In the genomic region with DNA sequence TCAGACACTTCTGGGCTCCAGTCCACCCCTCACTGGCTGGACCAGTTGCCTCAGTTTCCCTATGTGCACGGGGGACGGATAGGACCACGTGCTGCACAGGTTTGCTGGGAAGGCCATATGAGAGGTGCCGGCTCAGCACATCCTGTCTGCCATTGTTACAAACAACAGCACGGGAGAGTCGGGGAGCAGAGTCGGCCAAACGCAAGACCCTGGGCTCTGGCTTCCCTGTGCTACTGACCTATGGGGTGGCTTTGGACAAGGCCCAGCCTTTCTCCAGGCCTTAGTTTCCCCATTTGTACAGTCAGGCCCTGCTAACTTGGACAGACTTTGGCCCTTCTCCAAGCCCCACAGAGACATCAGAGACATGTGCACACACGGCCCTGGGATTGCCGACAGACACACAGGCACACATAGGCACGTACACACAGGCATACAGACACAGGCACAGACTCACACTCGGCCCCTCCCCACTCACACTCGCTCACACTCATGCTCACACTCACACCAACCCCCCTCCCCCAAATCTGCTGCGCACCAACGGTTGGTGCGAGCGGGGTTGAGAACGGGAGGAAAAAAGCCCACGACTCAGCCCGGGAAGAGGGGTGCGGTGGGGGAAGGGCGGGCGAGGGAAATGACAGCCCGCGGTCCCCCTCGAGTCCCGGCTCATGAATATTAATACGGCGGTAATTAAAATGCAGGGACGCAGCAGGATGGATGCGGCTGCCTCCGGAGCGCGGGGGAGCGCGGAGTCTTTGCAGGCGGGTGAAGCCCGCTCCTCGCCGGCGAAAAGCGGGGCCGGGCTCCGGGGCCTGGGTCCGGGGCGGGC, we compare ENCODE assay signal across 1 cellular context.
A peak's percentile ranks its signal among the peaks of the same experiment; 100 is the strongest.
TF ChIP-seq lines count a peak whose summit lies in the region.

No MANE protein-coding gene starts in this region.

TF ChIP-seq in HEK293, 187 proteins besides CTCF, POLR2A, EP300 and RAD21 (continued from another document and continues in another):
- TF ChIP-seq, protein P1, sequence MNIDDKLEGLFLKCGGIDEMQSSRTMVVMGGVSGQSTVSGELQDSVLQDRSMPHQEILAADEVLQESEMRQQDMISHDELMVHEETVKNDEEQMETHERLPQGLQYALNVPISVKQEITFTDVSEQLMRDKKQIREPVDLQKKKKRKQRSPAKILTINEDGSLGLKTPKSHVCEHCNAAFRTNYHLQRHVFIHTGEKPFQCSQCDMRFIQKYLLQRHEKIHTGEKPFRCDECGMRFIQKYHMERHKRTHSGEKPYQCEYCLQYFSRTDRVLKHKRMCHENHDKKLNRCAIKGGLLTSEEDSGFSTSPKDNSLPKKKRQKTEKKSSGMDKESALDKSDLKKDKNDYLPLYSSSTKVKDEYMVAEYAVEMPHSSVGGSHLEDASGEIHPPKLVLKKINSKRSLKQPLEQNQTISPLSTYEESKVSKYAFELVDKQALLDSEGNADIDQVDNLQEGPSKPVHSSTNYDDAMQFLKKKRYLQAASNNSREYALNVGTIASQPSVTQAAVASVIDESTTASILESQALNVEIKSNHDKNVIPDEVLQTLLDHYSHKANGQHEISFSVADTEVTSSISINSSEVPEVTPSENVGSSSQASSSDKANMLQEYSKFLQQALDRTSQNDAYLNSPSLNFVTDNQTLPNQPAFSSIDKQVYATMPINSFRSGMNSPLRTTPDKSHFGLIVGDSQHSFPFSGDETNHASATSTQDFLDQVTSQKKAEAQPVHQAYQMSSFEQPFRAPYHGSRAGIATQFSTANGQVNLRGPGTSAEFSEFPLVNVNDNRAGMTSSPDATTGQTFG (tag by site-specific recombination; IDR thresholded peaks at IDR 0.05; ENCODE audit: borderline replicate concordance): no peak
- TF ChIP-seq, protein P2, sequence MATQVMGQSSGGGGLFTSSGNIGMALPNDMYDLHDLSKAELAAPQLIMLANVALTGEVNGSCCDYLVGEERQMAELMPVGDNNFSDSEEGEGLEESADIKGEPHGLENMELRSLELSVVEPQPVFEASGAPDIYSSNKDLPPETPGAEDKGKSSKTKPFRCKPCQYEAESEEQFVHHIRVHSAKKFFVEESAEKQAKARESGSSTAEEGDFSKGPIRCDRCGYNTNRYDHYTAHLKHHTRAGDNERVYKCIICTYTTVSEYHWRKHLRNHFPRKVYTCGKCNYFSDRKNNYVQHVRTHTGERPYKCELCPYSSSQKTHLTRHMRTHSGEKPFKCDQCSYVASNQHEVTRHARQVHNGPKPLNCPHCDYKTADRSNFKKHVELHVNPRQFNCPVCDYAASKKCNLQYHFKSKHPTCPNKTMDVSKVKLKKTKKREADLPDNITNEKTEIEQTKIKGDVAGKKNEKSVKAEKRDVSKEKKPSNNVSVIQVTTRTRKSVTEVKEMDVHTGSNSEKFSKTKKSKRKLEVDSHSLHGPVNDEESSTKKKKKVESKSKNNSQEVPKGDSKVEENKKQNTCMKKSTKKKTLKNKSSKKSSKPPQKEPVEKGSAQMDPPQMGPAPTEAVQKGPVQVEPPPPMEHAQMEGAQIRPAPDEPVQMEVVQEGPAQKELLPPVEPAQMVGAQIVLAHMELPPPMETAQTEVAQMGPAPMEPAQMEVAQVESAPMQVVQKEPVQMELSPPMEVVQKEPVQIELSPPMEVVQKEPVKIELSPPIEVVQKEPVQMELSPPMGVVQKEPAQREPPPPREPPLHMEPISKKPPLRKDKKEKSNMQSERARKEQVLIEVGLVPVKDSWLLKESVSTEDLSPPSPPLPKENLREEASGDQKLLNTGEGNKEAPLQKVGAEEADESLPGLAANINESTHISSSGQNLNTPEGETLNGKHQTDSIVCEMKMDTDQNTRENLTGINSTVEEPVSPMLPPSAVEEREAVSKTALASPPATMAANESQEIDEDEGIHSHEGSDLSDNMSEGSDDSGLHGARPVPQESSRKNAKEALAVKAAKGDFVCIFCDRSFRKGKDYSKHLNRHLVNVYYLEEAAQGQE (tag by site-specific recombination; IDR thresholded peaks at IDR 0.05): 0 out of 2 replicates have a peak, but pooled peaks have one; percentile 19
- no peak for TF ChIP-seq ZBTB20 (tag by site-specific recombination; IDR thresholded peaks at IDR 0.05)
- 0 out of 2 replicates have a peak, but pooled peaks have one; percentile 53 for TF ChIP-seq ZNF558 (tag by site-specific recombination; IDR thresholded peaks at IDR 0.05)
- peak; percentile 31 for TF ChIP-seq ZNF623 (tag by site-specific recombination; IDR thresholded peaks at IDR 0.05)
- no peak for TF ChIP-seq ZNF140 (tag by site-specific recombination; IDR thresholded peaks at IDR 0.05)
- TF ChIP-seq, protein P3, sequence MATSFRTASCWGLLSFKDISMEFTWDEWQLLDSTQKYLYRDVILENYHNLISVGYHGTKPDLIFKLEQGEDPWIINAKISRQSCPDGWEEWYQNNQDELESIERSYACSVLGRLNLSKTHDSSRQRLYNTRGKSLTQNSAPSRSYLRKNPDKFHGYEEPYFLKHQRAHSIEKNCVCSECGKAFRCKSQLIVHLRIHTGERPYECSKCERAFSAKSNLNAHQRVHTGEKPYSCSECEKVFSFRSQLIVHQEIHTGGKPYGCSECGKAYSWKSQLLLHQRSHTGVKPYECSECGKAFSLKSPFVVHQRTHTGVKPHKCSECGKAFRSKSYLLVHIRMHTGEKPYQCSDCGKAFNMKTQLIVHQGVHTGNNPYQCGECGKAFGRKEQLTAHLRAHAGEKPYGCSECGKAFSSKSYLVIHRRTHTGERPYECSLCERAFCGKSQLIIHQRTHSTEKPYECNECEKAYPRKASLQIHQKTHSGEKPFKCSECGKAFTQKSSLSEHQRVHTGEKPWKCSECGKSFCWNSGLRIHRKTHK (tag by site-specific recombination; IDR thresholded peaks at IDR 0.05): no peak
- TF ChIP-seq ZNF548 (tag by site-specific recombination; IDR thresholded peaks at IDR 0.05): no peak
- peak; percentile 32; the same call in 1 of the 2 replicates for TF ChIP-seq ZBTB48 (tag by site-specific recombination; IDR thresholded peaks at IDR 0.05)
- TF ChIP-seq ZNF521 (tag by site-specific recombination; IDR thresholded peaks at IDR 0.05): no peak
- TF ChIP-seq REPIN1 (tag by site-specific recombination; IDR thresholded peaks at IDR 0.05; ENCODE audit: low read depth): 0 out of 2 replicates have a peak, but pooled peaks have one; percentile 12
- TF ChIP-seq ZNF792 (tag by site-specific recombination; IDR thresholded peaks at IDR 0.05): 0 out of 2 replicates have a peak, but pooled peaks have one; percentile 41
- peak; percentile 40 for TF ChIP-seq ZNF629 (tag by site-specific recombination; IDR thresholded peaks at IDR 0.05)
- TF ChIP-seq ZNF223 (tag by site-specific recombination; IDR thresholded peaks at IDR 0.05): 0 out of 2 replicates have a peak, but pooled peaks have one; percentile 63
- TF ChIP-seq ZNF311 (tag by site-specific recombination; IDR thresholded peaks at IDR 0.05; ENCODE audit: borderline replicate concordance): no peak
- TF ChIP-seq ZNF175 (tag by site-specific recombination; IDR thresholded peaks at IDR 0.05): no peak
- TF ChIP-seq, protein P4, sequence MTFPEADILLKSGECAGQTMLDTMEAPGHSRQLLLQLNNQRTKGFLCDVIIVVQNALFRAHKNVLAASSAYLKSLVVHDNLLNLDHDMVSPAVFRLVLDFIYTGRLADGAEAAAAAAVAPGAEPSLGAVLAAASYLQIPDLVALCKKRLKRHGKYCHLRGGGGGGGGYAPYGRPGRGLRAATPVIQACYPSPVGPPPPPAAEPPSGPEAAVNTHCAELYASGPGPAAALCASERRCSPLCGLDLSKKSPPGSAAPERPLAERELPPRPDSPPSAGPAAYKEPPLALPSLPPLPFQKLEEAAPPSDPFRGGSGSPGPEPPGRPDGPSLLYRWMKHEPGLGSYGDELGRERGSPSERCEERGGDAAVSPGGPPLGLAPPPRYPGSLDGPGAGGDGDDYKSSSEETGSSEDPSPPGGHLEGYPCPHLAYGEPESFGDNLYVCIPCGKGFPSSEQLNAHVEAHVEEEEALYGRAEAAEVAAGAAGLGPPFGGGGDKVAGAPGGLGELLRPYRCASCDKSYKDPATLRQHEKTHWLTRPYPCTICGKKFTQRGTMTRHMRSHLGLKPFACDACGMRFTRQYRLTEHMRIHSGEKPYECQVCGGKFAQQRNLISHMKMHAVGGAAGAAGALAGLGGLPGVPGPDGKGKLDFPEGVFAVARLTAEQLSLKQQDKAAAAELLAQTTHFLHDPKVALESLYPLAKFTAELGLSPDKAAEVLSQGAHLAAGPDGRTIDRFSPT (tag by site-specific recombination; IDR thresholded peaks at IDR 0.05): no peak
- TF ChIP-seq, protein P5, sequence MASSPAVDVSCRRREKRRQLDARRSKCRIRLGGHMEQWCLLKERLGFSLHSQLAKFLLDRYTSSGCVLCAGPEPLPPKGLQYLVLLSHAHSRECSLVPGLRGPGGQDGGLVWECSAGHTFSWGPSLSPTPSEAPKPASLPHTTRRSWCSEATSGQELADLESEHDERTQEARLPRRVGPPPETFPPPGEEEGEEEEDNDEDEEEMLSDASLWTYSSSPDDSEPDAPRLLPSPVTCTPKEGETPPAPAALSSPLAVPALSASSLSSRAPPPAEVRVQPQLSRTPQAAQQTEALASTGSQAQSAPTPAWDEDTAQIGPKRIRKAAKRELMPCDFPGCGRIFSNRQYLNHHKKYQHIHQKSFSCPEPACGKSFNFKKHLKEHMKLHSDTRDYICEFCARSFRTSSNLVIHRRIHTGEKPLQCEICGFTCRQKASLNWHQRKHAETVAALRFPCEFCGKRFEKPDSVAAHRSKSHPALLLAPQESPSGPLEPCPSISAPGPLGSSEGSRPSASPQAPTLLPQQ (tag by site-specific recombination; IDR thresholded peaks at IDR 0.05): 0 out of 2 replicates have a peak, but pooled peaks have one; percentile 8
- TF ChIP-seq ZNF132 (tag by site-specific recombination; IDR thresholded peaks at IDR 0.05; ENCODE audit: borderline replicate concordance): no peak
- TF ChIP-seq, protein P6, sequence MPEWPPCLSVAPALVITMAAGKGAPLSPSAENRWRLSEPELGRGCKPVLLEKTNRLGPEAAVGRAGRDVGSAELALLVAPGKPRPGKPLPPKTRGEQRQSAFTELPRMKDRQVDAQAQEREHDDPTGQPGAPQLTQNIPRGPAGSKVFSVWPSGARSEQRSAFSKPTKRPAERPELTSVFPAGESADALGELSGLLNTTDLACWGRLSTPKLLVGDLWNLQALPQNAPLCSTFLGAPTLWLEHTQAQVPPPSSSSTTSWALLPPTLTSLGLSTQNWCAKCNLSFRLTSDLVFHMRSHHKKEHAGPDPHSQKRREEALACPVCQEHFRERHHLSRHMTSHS (tag by site-specific recombination; IDR thresholded peaks at IDR 0.05): no peak
- no peak for TF ChIP-seq ZNF785 (tag by site-specific recombination; IDR thresholded peaks at IDR 0.05)
- TF ChIP-seq ZNF660 (tag by site-specific recombination; IDR thresholded peaks at IDR 0.05): no peak
- TF ChIP-seq, protein P7, sequence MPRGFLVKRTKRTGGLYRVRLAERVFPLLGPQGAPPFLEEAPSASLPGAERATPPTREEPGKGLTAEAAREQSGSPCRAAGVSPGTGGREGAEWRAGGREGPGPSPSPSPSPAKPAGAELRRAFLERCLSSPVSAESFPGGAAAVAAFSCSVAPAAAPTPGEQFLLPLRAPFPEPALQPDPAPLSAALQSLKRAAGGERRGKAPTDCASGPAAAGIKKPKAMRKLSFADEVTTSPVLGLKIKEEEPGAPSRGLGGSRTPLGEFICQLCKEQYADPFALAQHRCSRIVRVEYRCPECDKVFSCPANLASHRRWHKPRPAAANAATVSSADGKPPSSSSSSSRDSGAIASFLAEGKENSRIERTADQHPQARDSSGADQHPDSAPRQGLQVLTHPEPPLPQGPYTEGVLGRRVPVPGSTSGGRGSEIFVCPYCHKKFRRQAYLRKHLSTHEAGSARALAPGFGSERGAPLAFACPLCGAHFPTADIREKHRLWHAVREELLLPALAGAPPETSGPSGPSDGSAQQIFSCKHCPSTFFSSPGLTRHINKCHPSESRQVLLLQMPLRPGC (tag by site-specific recombination; IDR thresholded peaks at IDR 0.05): peak; percentile 52; the same call in 1 of the 2 replicates
- no peak for TF ChIP-seq ZNF791 (tag by site-specific recombination; IDR thresholded peaks at IDR 0.05)
- TF ChIP-seq GLI4 (tag by site-specific recombination; IDR thresholded peaks at IDR 0.05): peak; percentile 43; the same call in 1 of the 2 replicates
- TF ChIP-seq ZBTB7A (tag by site-specific recombination; IDR thresholded peaks at IDR 0.05; ENCODE audit: low read depth): peak; percentile 85
- no peak for TF ChIP-seq ZNF248 (tag by site-specific recombination; IDR thresholded peaks at IDR 0.05)
- no peak for TF ChIP-seq ZNF354C (tag by site-specific recombination; IDR thresholded peaks at IDR 0.05; ENCODE audit: borderline replicate concordance, low read depth)
- TF ChIP-seq, protein P8, sequence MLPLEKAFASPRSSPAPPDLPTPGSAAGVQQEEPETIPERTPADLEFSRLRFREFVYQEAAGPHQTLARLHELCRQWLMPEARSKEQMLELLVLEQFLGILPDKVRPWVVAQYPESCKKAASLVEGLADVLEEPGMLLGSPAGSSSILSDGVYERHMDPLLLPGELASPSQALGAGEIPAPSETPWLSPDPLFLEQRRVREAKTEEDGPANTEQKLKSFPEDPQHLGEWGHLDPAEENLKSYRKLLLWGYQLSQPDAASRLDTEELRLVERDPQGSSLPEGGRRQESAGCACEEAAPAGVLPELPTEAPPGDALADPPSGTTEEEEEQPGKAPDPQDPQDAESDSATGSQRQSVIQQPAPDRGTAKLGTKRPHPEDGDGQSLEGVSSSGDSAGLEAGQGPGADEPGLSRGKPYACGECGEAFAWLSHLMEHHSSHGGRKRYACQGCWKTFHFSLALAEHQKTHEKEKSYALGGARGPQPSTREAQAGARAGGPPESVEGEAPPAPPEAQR (tag by site-specific recombination; IDR thresholded peaks at IDR 0.05): no peak; the same call in 1 of the 2 replicates
- TF ChIP-seq OSR2 (tag by site-specific recombination; IDR thresholded peaks at IDR 0.05): no peak
- no peak for TF ChIP-seq SALL2 (tag by site-specific recombination; IDR thresholded peaks at IDR 0.05; ENCODE audit: borderline replicate concordance)
- no peak for TF ChIP-seq ZNF610 (tag by site-specific recombination; IDR thresholded peaks at IDR 0.05; ENCODE audit: borderline replicate concordance)
- TF ChIP-seq ZSCAN23 (tag by site-specific recombination; IDR thresholded peaks at IDR 0.05): 0 out of 2 replicates have a peak, but pooled peaks have one; percentile 37
- peak; percentile 83 for TF ChIP-seq ZBTB17 (tag by site-specific recombination; IDR thresholded peaks at IDR 0.05)
- no peak for TF ChIP-seq ZNF302 (tag by site-specific recombination; IDR thresholded peaks at IDR 0.05; ENCODE audit: low read depth)
- no peak for TF ChIP-seq ZNF561 (tag by site-specific recombination; IDR thresholded peaks at IDR 0.05; ENCODE audit: borderline replicate concordance)
- TF ChIP-seq ZNF324 (tag by site-specific recombination; IDR thresholded peaks at IDR 0.05): peak; percentile 88; the same call in 1 of the 2 replicates
- TF ChIP-seq, protein P9, sequence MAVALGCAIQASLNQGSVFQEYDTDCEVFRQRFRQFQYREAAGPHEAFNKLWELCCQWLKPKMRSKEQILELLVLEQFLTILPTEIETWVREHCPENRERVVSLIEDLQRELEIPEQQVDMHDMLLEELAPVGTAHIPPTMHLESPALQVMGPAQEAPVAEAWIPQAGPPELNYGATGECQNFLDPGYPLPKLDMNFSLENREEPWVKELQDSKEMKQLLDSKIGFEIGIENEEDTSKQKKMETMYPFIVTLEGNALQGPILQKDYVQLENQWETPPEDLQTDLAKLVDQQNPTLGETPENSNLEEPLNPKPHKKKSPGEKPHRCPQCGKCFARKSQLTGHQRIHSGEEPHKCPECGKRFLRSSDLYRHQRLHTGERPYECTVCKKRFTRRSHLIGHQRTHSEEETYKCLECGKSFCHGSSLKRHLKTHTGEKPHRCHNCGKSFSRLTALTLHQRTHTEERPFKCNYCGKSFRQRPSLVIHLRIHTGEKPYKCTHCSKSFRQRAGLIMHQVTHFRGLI (tag by site-specific recombination; IDR thresholded peaks at IDR 0.05): no peak
- peak; percentile 19; the same call in 1 of the 2 replicates for TF ChIP-seq ZNF600 (tag by site-specific recombination; IDR thresholded peaks at IDR 0.05)
- TF ChIP-seq ZNF664 (tag by site-specific recombination; IDR thresholded peaks at IDR 0.05): no peak
- TF ChIP-seq ZNF76 (tag by site-specific recombination; IDR thresholded peaks at IDR 0.05; ENCODE audit: borderline replicate concordance, low read depth): 0 out of 2 replicates have a peak, but pooled peaks have one; percentile 45
